1 cellular context compared by ENCODE assay signal in genomic region chr1:182200025-182200814, GRCh38.
TF ChIP-seq lines count a peak whose summit lies in the region.

No MANE protein-coding gene starts in this region.

TF ChIP-seq in K562, 482 proteins besides CTCF, POLR2A, EP300 and RAD21 (continued from another document and continues in another):
- TF ChIP-seq ZBTB7A (IDR thresholded peaks at IDR 0.05; ENCODE audit: borderline replicate concordance, control insufficient read depth, low read depth, low read length) (no peak), SP1 (CRISPR knock-in tag; IDR thresholded peaks at IDR 0.05) (0 out of 2 replicates have a peak, but pooled peaks have one; percentile 24), ZNF24 (IDR thresholded peaks at IDR 0.05) (no peak), HDAC8 (tag; IDR thresholded peaks at IDR 0.05) (no peak), ZNF384 (IDR thresholded peaks at IDR 0.05; ENCODE audit: low read depth, low read length) (peak; percentile 99), SUPT5H (IDR thresholded peaks at IDR 0.05) (no peak), FOXK2 (conservative IDR thresholded peaks at IDR 0.05 in 1 of 2, IDR thresholded peaks at IDR 0.05 in 1 of 2; ENCODE audit: low read depth in 2 of 2) (peak; percentile 54; a peak in 2 of 4 replicates), ZNF253 (CRISPR knock-in tag; conservative IDR thresholded peaks at IDR 0.05) (no peak), NCOA1 (IDR thresholded peaks at IDR 0.05; ENCODE audit: low read depth) (peak; percentile 72; the same call in 1 of the 2 replicates), ZNF707 (CRISPR knock-in tag; conservative IDR thresholded peaks at IDR 0.05) (no peak), MEIS2 (IDR thresholded peaks at IDR 0.05; ENCODE audit: partially characterized antibody) (peak; percentile 69), NR1H2 (CRISPR knock-in tag; IDR thresholded peaks at IDR 0.05) (no peak), ZNF184 (CRISPR knock-in tag; IDR thresholded peaks at IDR 0.05) (no peak), BDP1 (IDR thresholded peaks at IDR 0.05; ENCODE audit: insufficient read depth, insufficient read length) (no peak), ARID2 (IDR thresholded peaks at IDR 0.05) (no peak), ZNF57 (CRISPR knock-in tag; IDR thresholded peaks at IDR 0.05) (no peak), CC2D1A (IDR thresholded peaks at IDR 0.05) (peak; percentile 73; the same call in 1 of the 2 replicates), PKNOX1 (IDR thresholded peaks at IDR 0.05) (0 out of 2 replicates have a peak, but pooled peaks have one; percentile 10), RAD51 (IDR thresholded peaks at IDR 0.05; ENCODE audit: borderline replicate concordance, low read depth) (no peak), ZNF589 (CRISPR knock-in tag; IDR thresholded peaks at IDR 0.05; ENCODE audit: low read depth) (no peak), RBFOX2 (IDR thresholded peaks at IDR 0.05; ENCODE audit: low read depth, low read length) (no peak), SAP30 (IDR thresholded peaks at IDR 0.05; ENCODE audit: borderline replicate concordance, insufficient read depth, low read depth, low read length, poor library complexity, severe bottlenecking) (no peak), CSDE1 (IDR thresholded peaks at IDR 0.05) (no peak), CHD2 (IDR thresholded peaks at IDR 0.05; ENCODE audit: low read depth, low read length) (no peak), RFX5 (IDR thresholded peaks at IDR 0.05; ENCODE audit: low read depth, low read length) (no peak), TCFL5 (CRISPR knock-in tag; conservative IDR thresholded peaks at IDR 0.05) (no peak), ZNF445 (CRISPR knock-in tag; IDR thresholded peaks at IDR 0.05; ENCODE audit: low read depth) (no peak), YY1 (IDR thresholded peaks at IDR 0.05; ENCODE audit: borderline replicate concordance in 1 of 3, control insufficient read depth in 1 of 3, extremely low read depth in 1 of 3, insufficient read depth in 3 of 3, insufficient read length in 1 of 3, insufficient replicate concordance in 2 of 3, low read depth in 1 of 3, low read length in 2 of 3) (no peak), RHOXF2B (CRISPR knock-in tag; conservative IDR thresholded peaks at IDR 0.05) (no peak), JUNB (CRISPR knock-in tag; conservative IDR thresholded peaks at IDR 0.05) (no peak), NR2C2 (CRISPR knock-in tag; IDR thresholded peaks at IDR 0.05) (no peak), NR2C2 (tag; IDR thresholded peaks at IDR 0.05) (peak; percentile 65), MECOM (CRISPR knock-in tag; IDR thresholded peaks at IDR 0.05) (peak; percentile 72), RNF219 (CRISPR knock-in tag; IDR thresholded peaks at IDR 0.05) (no peak), THRA (IDR thresholded peaks at IDR 0.05) (no peak), NFE2L1 (tag; IDR thresholded peaks at IDR 0.05; ENCODE audit: borderline replicate concordance, low read depth) (no peak), EGR1 (conservative IDR thresholded peaks at IDR 0.05) (peak; percentile 51), SAFB (IDR thresholded peaks at IDR 0.05; ENCODE audit: borderline replicate concordance, low read depth, low read length) (no peak), SIN3A (IDR thresholded peaks at IDR 0.05; ENCODE audit: borderline replicate concordance in 2 of 2, control insufficient read depth in 1 of 2, low read depth in 2 of 2, low read length in 2 of 2) (no peak), TFAM (CRISPR knock-in tag; conservative IDR thresholded peaks at IDR 0.05) (no peak), CTCFL (IDR thresholded peaks at IDR 0.05; ENCODE audit: borderline replicate concordance, insufficient read depth, low read depth, low read length, poor library complexity, severe bottlenecking) (no peak), NFYB (IDR thresholded peaks at IDR 0.05; ENCODE audit: extremely low read depth, insufficient read length) (no peak), KLF16 (IDR thresholded peaks at IDR 0.05) (peak; percentile 90), DACH1 (IDR thresholded peaks at IDR 0.05; ENCODE audit: partially characterized antibody) (peak; percentile 92), GATAD2B (IDR thresholded peaks at IDR 0.05; ENCODE audit: borderline replicate concordance) (no peak), CREB3 (tag; conservative IDR thresholded peaks at IDR 0.05; ENCODE audit: low read depth) (no peak), ZFX (CRISPR knock-in tag; IDR thresholded peaks at IDR 0.05) (peak; percentile 75), POLR3G (IDR thresholded peaks at IDR 0.05; ENCODE audit: extremely low read depth, insufficient read length, insufficient replicate concordance) (no peak), ZNF3 (CRISPR knock-in tag; IDR thresholded peaks at IDR 0.05) (no peak), E4F1 (CRISPR knock-in tag; IDR thresholded peaks at IDR 0.05; ENCODE audit: borderline replicate concordance) (no peak)
- TF ChIP-seq, protein P1, sequence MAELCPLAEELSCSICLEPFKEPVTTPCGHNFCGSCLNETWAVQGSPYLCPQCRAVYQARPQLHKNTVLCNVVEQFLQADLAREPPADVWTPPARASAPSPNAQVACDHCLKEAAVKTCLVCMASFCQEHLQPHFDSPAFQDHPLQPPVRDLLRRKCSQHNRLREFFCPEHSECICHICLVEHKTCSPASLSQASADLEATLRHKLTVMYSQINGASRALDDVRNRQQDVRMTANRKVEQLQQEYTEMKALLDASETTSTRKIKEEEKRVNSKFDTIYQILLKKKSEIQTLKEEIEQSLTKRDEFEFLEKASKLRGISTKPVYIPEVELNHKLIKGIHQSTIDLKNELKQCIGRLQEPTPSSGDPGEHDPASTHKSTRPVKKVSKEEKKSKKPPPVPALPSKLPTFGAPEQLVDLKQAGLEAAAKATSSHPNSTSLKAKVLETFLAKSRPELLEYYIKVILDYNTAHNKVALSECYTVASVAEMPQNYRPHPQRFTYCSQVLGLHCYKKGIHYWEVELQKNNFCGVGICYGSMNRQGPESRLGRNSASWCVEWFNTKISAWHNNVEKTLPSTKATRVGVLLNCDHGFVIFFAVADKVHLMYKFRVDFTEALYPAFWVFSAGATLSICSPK (IDR thresholded peaks at IDR 0.05; ENCODE audit: borderline replicate concordance): no peak
- TF ChIP-seq, protein P2, sequence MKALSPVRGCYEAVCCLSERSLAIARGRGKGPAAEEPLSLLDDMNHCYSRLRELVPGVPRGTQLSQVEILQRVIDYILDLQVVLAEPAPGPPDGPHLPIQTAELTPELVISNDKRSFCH (CRISPR knock-in tag; IDR thresholded peaks at IDR 0.05): no peak
- TF ChIP-seq, protein P2 (tag; IDR thresholded peaks at IDR 0.05): no peak
- TF ChIP-seq, protein P3, sequence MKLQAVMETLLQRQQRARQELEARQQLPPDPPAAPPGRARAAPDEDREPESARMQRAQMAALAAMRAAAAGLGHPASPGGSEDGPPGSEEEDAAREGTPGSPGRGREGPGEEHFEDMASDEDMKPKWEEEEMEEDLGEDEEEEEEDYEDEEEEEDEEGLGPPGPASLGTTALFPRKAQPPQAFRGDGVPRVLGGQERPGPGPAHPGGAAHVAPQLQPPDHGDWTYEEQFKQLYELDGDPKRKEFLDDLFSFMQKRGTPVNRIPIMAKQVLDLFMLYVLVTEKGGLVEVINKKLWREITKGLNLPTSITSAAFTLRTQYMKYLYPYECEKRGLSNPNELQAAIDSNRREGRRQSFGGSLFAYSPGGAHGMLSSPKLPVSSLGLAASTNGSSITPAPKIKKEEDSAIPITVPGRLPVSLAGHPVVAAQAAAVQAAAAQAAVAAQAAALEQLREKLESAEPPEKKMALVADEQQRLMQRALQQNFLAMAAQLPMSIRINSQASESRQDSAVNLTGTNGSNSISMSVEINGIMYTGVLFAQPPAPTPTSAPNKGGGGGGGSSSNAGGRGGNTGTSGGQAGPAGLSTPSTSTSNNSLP (IDR thresholded peaks at IDR 0.05; ENCODE audit: borderline replicate concordance, low read depth, low read length): peak; percentile 88
- TF ChIP-seq, protein P4, sequence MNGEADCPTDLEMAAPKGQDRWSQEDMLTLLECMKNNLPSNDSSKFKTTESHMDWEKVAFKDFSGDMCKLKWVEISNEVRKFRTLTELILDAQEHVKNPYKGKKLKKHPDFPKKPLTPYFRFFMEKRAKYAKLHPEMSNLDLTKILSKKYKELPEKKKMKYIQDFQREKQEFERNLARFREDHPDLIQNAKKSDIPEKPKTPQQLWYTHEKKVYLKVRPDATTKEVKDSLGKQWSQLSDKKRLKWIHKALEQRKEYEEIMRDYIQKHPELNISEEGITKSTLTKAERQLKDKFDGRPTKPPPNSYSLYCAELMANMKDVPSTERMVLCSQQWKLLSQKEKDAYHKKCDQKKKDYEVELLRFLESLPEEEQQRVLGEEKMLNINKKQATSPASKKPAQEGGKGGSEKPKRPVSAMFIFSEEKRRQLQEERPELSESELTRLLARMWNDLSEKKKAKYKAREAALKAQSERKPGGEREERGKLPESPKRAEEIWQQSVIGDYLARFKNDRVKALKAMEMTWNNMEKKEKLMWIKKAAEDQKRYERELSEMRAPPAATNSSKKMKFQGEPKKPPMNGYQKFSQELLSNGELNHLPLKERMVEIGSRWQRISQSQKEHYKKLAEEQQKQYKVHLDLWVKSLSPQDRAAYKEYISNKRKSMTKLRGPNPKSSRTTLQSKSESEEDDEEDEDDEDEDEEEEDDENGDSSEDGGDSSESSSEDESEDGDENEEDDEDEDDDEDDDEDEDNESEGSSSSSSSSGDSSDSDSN (IDR thresholded peaks at IDR 0.05; ENCODE audit: borderline replicate concordance in 1 of 2, low read depth in 2 of 2, low read length in 2 of 2): no peak
